22 cellular contexts compared by ENCODE assay signal in genomic region chr9:34292552-34292951, GRCh38. TPM values are rescaled to one million over a fixed set of nuclear protein-coding genes. Genes with fewer than 3 reads are reported as not detected.
DNase-seq lines count a peak whose midpoint lies in the region; ATAC-seq, FAIRE-seq and TF ChIP-seq lines count a peak whose summit lies in the region.
"Had no signal": no experiment of that assay in that cellular context is flagged by ENCODE, and none has a peak within 500 bp of the region (broad histone marks: within the 10 kb centered on the region; RNA-seq: fewer than 3 reads in every experiment).

No MANE protein-coding gene starts in this region.

- 13% methylated on average over 2 of the region's 2 CpGs for WGBS in HepG2 (ENCODE audit: low lambda C conversion rate)
- WGBS in right lobe of liver (ENCODE audit: insufficient coverage, low coverage, low lambda C conversion rate, missing lambda C conversion rate): 17% methylated on average over 2 of the region's 2 CpGs

- no peaks in the 10 kb centered on the region for H3K9me2 ChIP-seq in GM23338 (ENCODE audit: insufficient read depth)

- no peak overlapping the region for H3K4me3 Mint-ChIP-seq in neural progenitor cell
- H3K4me3 Mint-ChIP-seq in GM23338: no peak overlapping the region
- H3K4me3 Mint-ChIP-seq: B cell; CD4-positive, alpha-beta T cell; CD8-positive, alpha-beta T cell had no signal

- POLR2A ChIA-PET in HepG2 (lab: Yijun Ruan, JAX): no interaction called here

- no peak overlapping the region for H2AFZ ChIP-seq in HepG2 (ENCODE audit: low read length)
- H2AFZ ChIP-seq in neural progenitor cell (replicated peaks): no peak overlapping the region
- H2AFZ ChIP-seq in GM23338: no peak overlapping the region

- no peaks in the 10 kb centered on the region for H3K9me3 ChIP-seq in HepG2 (ENCODE audit: low read length)
- no peaks in the 10 kb centered on the region for H3K9me3 ChIP-seq in right lobe of liver
- no peaks in the 10 kb centered on the region for H3K9me3 ChIP-seq in neural progenitor cell (ENCODE audit: low read depth)
- H3K9me3 ChIP-seq: A549; BLaER1 treated with 17β-estradiol and CSF1 and Interleukin-3, amounts not matched to agents 10 nM and 100 nM; Caco-2 had no signal

- no TSS peak for BruUV-seq in HepG2 (replicated peaks; lab: Mats Ljungman, UMichigan)

- TF ChIP-seq RAD21 in HepG2 (CRISPR knock-in tag; IDR thresholded peaks at IDR 0.05): no peak

- H3K27me3 Mint-ChIP-seq in neural progenitor cell (ENCODE audit: insufficient read depth, low read depth) (peaks cover 2% of the 10 kb centered on the region), GM23338 (ENCODE audit: insufficient read depth, low read depth, poor library complexity) (no peaks in the 10 kb centered on the region)
- H3K27me3 Mint-ChIP-seq: B cell; CD4-positive, alpha-beta T cell had no signal

- no peak for TF ChIP-seq EP300 in HepG2 (IDR thresholded peaks at IDR 0.05; ENCODE audit: low read depth in 2 of 2, low read length in 2 of 2)
- TF ChIP-seq EP300 in HepG2 (CRISPR knock-in tag; IDR thresholded peaks at IDR 0.05; ENCODE audit: borderline replicate concordance): no peak

- ATAC-seq in HepG2 (peak; percentile 62; the same call in 2 of the 3 replicates), right lobe of liver (no peak), left colon (peak; percentile 56), GM23338 (no peak)
- ATAC-seq: A549; CD8-positive, alpha-beta T cell had no signal

- DNase-seq in HepG2 (ENCODE audit: low spot score): no peak
- DNase-seq in right lobe of liver: no peak
- DNase-seq in left colon: no peak
- peak; percentile 28 for DNase-seq in neural progenitor cell (ENCODE audit: low spot score)
- DNase-seq in activated CD4-positive, CD25-positive, alpha-beta regulatory T cell (lab: John Stamatoyannopoulos, UW): no peak
- no peak for DNase-seq in GM23338 (ENCODE audit: low spot score)
- DNase-seq in activated gamma-delta T cell treated with Interleukin-2 at 50 U/mL for 16 hours: no peak
- DNase-seq: AML-193; Caco-2; Calu3; CD4-positive, alpha-beta T cell; CD8-positive, alpha-beta T cell; DMS79 treated with DMSO at 0.1 percent for 48 hours; GF-D8 had no signal

- H3K9ac ChIP-seq in HepG2 (ENCODE audit: insufficient read depth, low read depth, low read length): no peak overlapping the region
- H3K9ac ChIP-seq in neural progenitor cell: no peak overlapping the region
- H3K9ac ChIP-seq: BLaER1 treated with 17β-estradiol and CSF1 and Interleukin-3, amounts not matched to agents 10 nM and 100 nM had no signal

- TF ChIP-seq CTCF in HepG2 (CRISPR knock-in tag; IDR thresholded peaks at IDR 0.05) (no peak), right lobe of liver (IDR thresholded peaks at IDR 0.05) (no peak), neural progenitor cell (IDR thresholded peaks at IDR 0.05) (no peak), GM23338 (conservative IDR thresholded peaks at IDR 0.05; ENCODE audit: low read depth in 2 of 2) (no peak)

- peaks cover 10% of the 10 kb centered on the region for H3K4me1 ChIP-seq in HepG2 (ENCODE audit: insufficient read depth, low read length)
- H3K4me1 ChIP-seq in right lobe of liver: no peaks in the 10 kb centered on the region
- peaks cover 23% of the 10 kb centered on the region for H3K4me1 ChIP-seq in neural progenitor cell
- no peaks in the 10 kb centered on the region for H3K4me1 ChIP-seq in GM23338 (ENCODE audit: insufficient read depth)
- H3K4me1 ChIP-seq: A549, Caco-2 had no signal

- CTCF ChIA-PET in HepG2 (lab: Yijun Ruan, JAX; ENCODE audit: low intra/inter-chr PET ratio, low total read pairs): no interaction called here

- FAIRE-seq in HepG2 (lab: Jason Lieb, UNC): peak; percentile 4
- FAIRE-seq: A549, G401.6, GM12891, GM19239 had no signal

- in situ Hi-C loops in HepG2 (cut with HindIII; ENCODE audit: extremely low pct_ligation_motif_present, low pct_unique_long_range_greater_than_20kb): no loop called here

- H3K4me2 ChIP-seq in HepG2 (ENCODE audit: low read depth, low read length) (no peak overlapping the region), neural progenitor cell (peak overlapping the region; percentile 40), GM23338 (no peak overlapping the region)
- H3K4me2 ChIP-seq: A549; BLaER1 treated with 17β-estradiol and CSF1 and Interleukin-3, amounts not matched to agents 10 nM and 100 nM had no signal

- H4K20me1 ChIP-seq in HepG2 (ENCODE audit: insufficient read depth, low read length): no peaks in the 10 kb centered on the region
- peaks cover 7% of the 10 kb centered on the region for H4K20me1 ChIP-seq in neural progenitor cell (ENCODE audit: low read depth)
- no peaks in the 10 kb centered on the region for H4K20me1 ChIP-seq in GM23338 (replicated peaks; ENCODE audit: insufficient read depth)
- H4K20me1 ChIP-seq: BLaER1 treated with 17β-estradiol and CSF1 and Interleukin-3, amounts not matched to agents 10 nM and 100 nM had no signal

- no peak for TF ChIP-seq POLR2A in HepG2 (IDR thresholded peaks at IDR 0.05; ENCODE audit: insufficient read depth in 1 of 2, low read depth in 2 of 2, low read length in 2 of 2)
- TF ChIP-seq POLR2A in right lobe of liver (IDR thresholded peaks at IDR 0.05): no peak

- H3K79me2 ChIP-seq in HepG2 (ENCODE audit: insufficient read depth, low read length) (no peaks in the 10 kb centered on the region), neural progenitor cell (ENCODE audit: low read depth) (no peaks in the 10 kb centered on the region), GM23338 (replicated peaks; ENCODE audit: insufficient read depth) (no peaks in the 10 kb centered on the region)

- H3F3A ChIP-seq in neural progenitor cell (ENCODE audit: low read depth) (peaks cover 10% of the 10 kb centered on the region), GM23338 (replicated peaks; ENCODE audit: low read depth) (no peaks in the 10 kb centered on the region)

- no peaks in the 10 kb centered on the region for H3K36me3 ChIP-seq in HepG2 (replicated peaks in 1 of 2; ENCODE audit: control insufficient read depth in 1 of 2, insufficient read depth in 2 of 2, low read length in 2 of 2)
- H3K36me3 ChIP-seq in right lobe of liver: no peaks in the 10 kb centered on the region
- H3K36me3 ChIP-seq in neural progenitor cell: no peaks in the 10 kb centered on the region
- H3K36me3 ChIP-seq in GM23338 (ENCODE audit: insufficient read depth): no peaks in the 10 kb centered on the region

- no peaks in the 10 kb centered on the region for H3K27me3 ChIP-seq in HepG2 (ENCODE audit: control insufficient read depth in 1 of 2, insufficient read depth in 2 of 2, low read length in 2 of 2)
- no peaks in the 10 kb centered on the region for H3K27me3 ChIP-seq in right lobe of liver
- no peaks in the 10 kb centered on the region for H3K27me3 ChIP-seq in neural progenitor cell
- no peaks in the 10 kb centered on the region for H3K27me3 ChIP-seq in GM23338 (ENCODE audit: insufficient read depth)
- H3K27me3 ChIP-seq: BLaER1 treated with 17β-estradiol and CSF1 and Interleukin-3, amounts not matched to agents 10 nM and 100 nM had no signal

- H3K27ac ChIP-seq in HepG2 (ENCODE audit: extremely low read length, insufficient read depth, low read length) (no peak overlapping the region), right lobe of liver (no peak overlapping the region), neural progenitor cell (peak overlapping the region; percentile 15), GM23338 (ENCODE audit: low read depth) (no peak overlapping the region)
- H3K27ac ChIP-seq: 22Rv1; A549; BLaER1 treated with 17β-estradiol and CSF1 and Interleukin-3, amounts not matched to agents 10 nM and 100 nM; C4-2B had no signal

- H3K9me3 Mint-ChIP-seq in neural progenitor cell: no peaks in the 10 kb centered on the region
- H3K9me3 Mint-ChIP-seq in GM23338: no peaks in the 10 kb centered on the region
- H3K9me3 Mint-ChIP-seq: CD4-positive, alpha-beta T cell; CD8-positive, alpha-beta T cell had no signal

- H3K27ac Mint-ChIP-seq in neural progenitor cell: no peak overlapping the region
- H3K27ac Mint-ChIP-seq in GM23338: no peak overlapping the region
- H3K27ac Mint-ChIP-seq: B cell; CD4-positive, alpha-beta T cell; CD8-positive, alpha-beta T cell had no signal

- intact Hi-C loops in HepG2 (cut with micrococcal nuclease; ENCODE audit: unreplicated experiment) (no loop called here), right lobe of liver (cut with DNase I) (no loop called here), left colon (cut with DNase I, micrococcal nuclease) (no loop called here)

- H3K4me1 Mint-ChIP-seq in neural progenitor cell: no peaks in the 10 kb centered on the region
- H3K4me1 Mint-ChIP-seq in GM23338: no peaks in the 10 kb centered on the region
- H3K4me1 Mint-ChIP-seq: B cell had no signal

- H3K36me3 Mint-ChIP-seq in neural progenitor cell (peaks cover 11% of the 10 kb centered on the region), GM23338 (ENCODE audit: low read depth) (0 out of 3 replicates have a peak, but pooled peaks cover 4% of the 10 kb centered on the region)
- H3K36me3 Mint-ChIP-seq: CD8-positive, alpha-beta T cell had no signal

- no peak overlapping the region for H3K4me3 ChIP-seq in HepG2 (replicated peaks in 1 of 3; ENCODE audit: insufficient read depth in 1 of 3, low read depth in 2 of 3, low read length in 3 of 3)
- no peak overlapping the region for H3K4me3 ChIP-seq in right lobe of liver
- no peak overlapping the region for H3K4me3 ChIP-seq in neural progenitor cell
- H3K4me3 ChIP-seq in GM23338: no peak overlapping the region
- H3K4me3 ChIP-seq: A549; BLaER1 treated with 17β-estradiol and CSF1 and Interleukin-3, amounts not matched to agents 10 nM and 100 nM had no signal

RNA-seq across cellular contexts. Expression of gene KIF24, which starts 36.5 kb away (rescaled TPM):
- 2.8 and 3.0 TPM in 2 replicates for total RNA-seq in HepG2 (2016; rRNA removed; fragmentation: Illumina TruSeq; extraction: Trizol)
- 0.61 and 0.79 TPM in 2 replicates for total RNA-seq in HepG2 (2016; cell fraction: cytosol; rRNA removed; fragmentation: Illumina TruSeq; extraction: Trizol; ENCODE audit: low read depth)
- total RNA-seq in HepG2 (2016; cell fraction: insoluble cytoplasmic fraction; rRNA removed; fragmentation: Illumina TruSeq; extraction: Trizol): 2.9 and 3.1 TPM in 2 replicates
- 0.96 and 1.1 TPM in 2 replicates for total RNA-seq in HepG2 (2016; cell fraction: membrane; rRNA removed; fragmentation: Illumina TruSeq; extraction: Trizol)
- 4.0 and 4.2 TPM in 2 replicates for total RNA-seq in HepG2 (2016; cell fraction: nucleus; rRNA removed; fragmentation: Illumina TruSeq; extraction: Trizol)
- 1.1 TPM in 2 replicates for polyA plus RNA-seq in HepG2 (2011; rRNA removed)
- polyA plus RNA-seq in HepG2 (2011; cell fraction: cytosol; rRNA removed): 0.53 and 0.70 TPM in 2 replicates
- polyA plus RNA-seq in HepG2 (2011; cell fraction: nucleus; rRNA removed): 1.7 and 1.9 TPM in 2 replicates
- polyA plus RNA-seq in HepG2 (2012): 0.40 and 0.67 TPM in 2 replicates
- 0.29 and 0.34 TPM in 2 replicates for polyA plus RNA-seq in HepG2 (2016; cell fraction: cytosol; fragmentation: Illumina TruSeq; extraction: Trizol; ENCODE audit: low read depth)
- 1.7 and 2.2 TPM in 2 replicates for polyA plus RNA-seq in HepG2 (2016; cell fraction: insoluble cytoplasmic fraction; fragmentation: Illumina TruSeq; extraction: Trizol; ENCODE audit: low read depth)
- 0.55 and 0.58 TPM in 2 replicates for polyA plus RNA-seq in HepG2 (2016; cell fraction: membrane; fragmentation: Illumina TruSeq; extraction: Trizol; ENCODE audit: low read depth)
- 3.6 and 4.2 TPM in 2 replicates for polyA plus RNA-seq in HepG2 (2016; cell fraction: nucleus; fragmentation: Illumina TruSeq; extraction: Trizol; ENCODE audit: insufficient read depth, low read depth)
- polyA minus RNA-seq in HepG2 (2011; rRNA and poly(A)+ RNA removed; ENCODE audit: low replicate concordance): 2.8 and 24.8 TPM in 2 replicates
- polyA minus RNA-seq in HepG2 (2011; cell fraction: cytosol; rRNA and poly(A)+ RNA removed): 0.89 and 1.1 TPM in 2 replicates
- 2.9 and 4.0 TPM in 2 replicates for polyA minus RNA-seq in HepG2 (2011; cell fraction: nucleus; rRNA and poly(A)+ RNA removed)
- under 1 TPM; 0.14 to 0.74 (median 0.24) TPM for total RNA-seq in right lobe of liver
- total RNA-seq in left colon: 1 to 10 TPM; 1.3 to 2.2 TPM
- 9.4 and 10.7 TPM in 2 replicates for total RNA-seq in neural progenitor cell (ENCODE audit: low replicate concordance)
- 4.4 and 4.7 TPM in 2 replicates for total RNA-seq in GM23338 (2014; rRNA removed; shearing (Covaris generic))
- 1.0 and 1.3 TPM in 2 replicates for polyA plus RNA-seq in GM23338 (2016; fragmentation: Nextera tagmentation; extraction: Ambion mirVana)

RNA-seq across cellular contexts. Expression of gene NUDT2, which starts 36.8 kb away (rescaled TPM):
- total RNA-seq in HepG2 (2016; rRNA removed; fragmentation: Illumina TruSeq; extraction: Trizol): 19.9 and 28.0 TPM in 2 replicates
- 10.3 and 10.9 TPM in 2 replicates for total RNA-seq in HepG2 (2016; cell fraction: cytosol; rRNA removed; fragmentation: Illumina TruSeq; extraction: Trizol; ENCODE audit: low read depth)
- 19.3 and 30.3 TPM in 2 replicates for total RNA-seq in HepG2 (2016; cell fraction: insoluble cytoplasmic fraction; rRNA removed; fragmentation: Illumina TruSeq; extraction: Trizol)
- 15.4 and 16.7 TPM in 2 replicates for total RNA-seq in HepG2 (2016; cell fraction: membrane; rRNA removed; fragmentation: Illumina TruSeq; extraction: Trizol)
- 7.0 and 9.3 TPM in 2 replicates for total RNA-seq in HepG2 (2016; cell fraction: nucleus; rRNA removed; fragmentation: Illumina TruSeq; extraction: Trizol)
- 19.9 and 24.6 TPM in 2 replicates for polyA plus RNA-seq in HepG2 (2011; rRNA removed)
- polyA plus RNA-seq in HepG2 (2011; cell fraction: cytosol; rRNA removed): 24.3 and 27.3 TPM in 2 replicates
- 6.9 and 7.0 TPM in 2 replicates for polyA plus RNA-seq in HepG2 (2011; cell fraction: nucleus; rRNA removed)
- polyA plus RNA-seq in HepG2 (2012): 11.3 and 13.8 TPM in 2 replicates
- polyA plus RNA-seq in HepG2 (2016; cell fraction: cytosol; fragmentation: Illumina TruSeq; extraction: Trizol; ENCODE audit: low read depth): 7.8 and 8.4 TPM in 2 replicates
- polyA plus RNA-seq in HepG2 (2016; cell fraction: insoluble cytoplasmic fraction; fragmentation: Illumina TruSeq; extraction: Trizol; ENCODE audit: low read depth): 22.0 and 27.3 TPM in 2 replicates
- 11.0 and 15.4 TPM in 2 replicates for polyA plus RNA-seq in HepG2 (2016; cell fraction: membrane; fragmentation: Illumina TruSeq; extraction: Trizol; ENCODE audit: low read depth)
- 13.5 and 15.5 TPM in 2 replicates for polyA plus RNA-seq in HepG2 (2016; cell fraction: nucleus; fragmentation: Illumina TruSeq; extraction: Trizol; ENCODE audit: insufficient read depth, low read depth)
- polyA minus RNA-seq in HepG2 (2011; rRNA and poly(A)+ RNA removed; ENCODE audit: low replicate concordance): 12.3 and 17.3 TPM in 2 replicates
- 3.1 and 4.8 TPM in 2 replicates for polyA minus RNA-seq in HepG2 (2011; cell fraction: cytosol; rRNA and poly(A)+ RNA removed)
- 3.5 and 5.1 TPM in 2 replicates for polyA minus RNA-seq in HepG2 (2011; cell fraction: nucleus; rRNA and poly(A)+ RNA removed)
- total RNA-seq in right lobe of liver: 10 to 100 TPM in 4 of 6 experiments, 1 to 10 TPM in 2; 4.9 to 13.7 (median 11.2) TPM
- 10 to 100 TPM; 14.0 to 19.2 TPM for total RNA-seq in left colon
- total RNA-seq in neural progenitor cell (ENCODE audit: low replicate concordance): 23.4 and 33.1 TPM in 2 replicates
- total RNA-seq in GM23338 (2014; rRNA removed; shearing (Covaris generic)): 9.5 and 12.1 TPM in 2 replicates
- polyA plus RNA-seq in GM23338 (2016; fragmentation: Nextera tagmentation; extraction: Ambion mirVana): 16.4 and 16.9 TPM in 2 replicates

Comparison
In these comparisons a context has a peak if more than half of its experiments do, and no peak if none do; other contexts are left out.
1. ATAC-seq: peak in HepG2 (single experiment) and left colon (single experiment); none in right lobe of liver (0 of 4) and GM23338 (single experiment).